Comparison of ENCODE assay signal across 8 cellular contexts in genomic region chr11:76380161-76380976, GRCh38. TPM values are rescaled to one million over a fixed set of nuclear protein-coding genes. Genes with fewer than 3 reads are reported as not detected.
DNase-seq lines count a peak whose midpoint lies in the region; ATAC-seq and TF ChIP-seq lines count a peak whose summit lies in the region.

No MANE protein-coding gene starts in this region.

- H3K4me3 ChIP-seq in SU-DHL-6 (ENCODE audit: insufficient read depth, low read length, poor library complexity, severe bottlenecking) (peak overlapping the region; percentile 99), ascending aorta (peak overlapping the region; percentile 89 to 98), iPS-20b (ENCODE audit: low read length) (peak overlapping the region; percentile 78)

- peak; percentile 1 for ATAC-seq in HG03108 (IDR thresholded peaks at IDR 0.05; ENCODE audit: unreplicated experiment)

- H3K4me2 ChIP-seq in SU-DHL-6 (ENCODE audit: low read depth, low read length, poor library complexity, severe bottlenecking), result peak overlapping the region; percentile 93

- peak; percentile 60 for DNase-seq in NCI-H2227 (lab: John Stamatoyannopoulos, UW; ENCODE audit: unreplicated experiment)
- no peak for DNase-seq in NCI-H2227 treated with DMSO at 0.1 percent for 48 hours (lab: John Stamatoyannopoulos, UW)
- no peak for DNase-seq in ascending aorta (ENCODE audit: low spot score in 2 of 2)
- DNase-seq in stimulated activated CD4-positive, alpha-beta T cell treated with anti-CD3 and anti-CD28 coated beads, Interleukin-12 subunit alpha, Interleukin-12 subunit beta, amount 100 ng/mL, for 24 hours (ENCODE audit: low read depth in 2 of 2), result peak; percentile 35 to 40
- no peak for DNase-seq in mucosa of gallbladder (ENCODE audit: low spot score)

- no peaks in the 10 kb centered on the region for H3K27me3 ChIP-seq in SU-DHL-6 (ENCODE audit: low read length)
- H3K27me3 ChIP-seq in ascending aorta, result no peaks in the 10 kb centered on the region
- H3K27me3 ChIP-seq in iPS-20b (ENCODE audit: insufficient read depth, low read length), result no peaks in the 10 kb centered on the region

- intact Hi-C loops in ascending aorta (cut with DNase I), result loop anchor here (5.0 kb wide), 2 partner anchors 173 to 292 kb away; partner anchors contain the start of genes LRRC32 and WNT11

- peak overlapping the region; percentile 44 for H2AFZ ChIP-seq in SU-DHL-6 (ENCODE audit: low read depth, low read length, severe bottlenecking)

- 0 out of 2 replicates have a peak, but pooled peaks cover 3% of the 10 kb centered on the region for H3F3A ChIP-seq in SU-DHL-6 (ENCODE audit: insufficient read depth)

- H3K9me2 ChIP-seq in SU-DHL-6 (replicated peaks; ENCODE audit: insufficient read depth, low read length), result no peaks in the 10 kb centered on the region

- H3K4me1 ChIP-seq in ascending aorta (peaks cover 0 to 21% of the 10 kb centered on the region in 2 donors), iPS-20b (ENCODE audit: insufficient read depth, low read length) (peaks cover 12% of the 10 kb centered on the region; the same call in 1 of the 2 replicates)

- H3K9ac ChIP-seq in SU-DHL-6 (ENCODE audit: low read length), result peak overlapping the region; percentile 83
- peak overlapping the region; percentile 65; the same call in 1 of the 2 replicates for H3K9ac ChIP-seq in iPS-20b (ENCODE audit: low read depth, low read length)

- H3K9me3 ChIP-seq in SU-DHL-6 (ENCODE audit: insufficient read depth, low read length) (no peaks in the 10 kb centered on the region), ascending aorta (no peaks in the 10 kb centered on the region), iPS-20b (ENCODE audit: insufficient read depth, low read depth, low read length) (no peaks in the 10 kb centered on the region)

- H3K36me3 ChIP-seq in SU-DHL-6 (ENCODE audit: low read length) (no peaks in the 10 kb centered on the region), ascending aorta (peaks cover 0 to 4% of the 10 kb centered on the region in 2 donors), iPS-20b (ENCODE audit: insufficient read depth, low read depth, low read length) (0 out of 2 replicates have a peak, but pooled peaks cover 9% of the 10 kb centered on the region)

- H3K79me2 ChIP-seq in SU-DHL-6 (ENCODE audit: insufficient read depth, low read length), result peaks cover 58% of the 10 kb centered on the region

- peak overlapping the region; percentile 75 for H3K27ac ChIP-seq in SU-DHL-6 (ENCODE audit: low read depth, low read length)
- peak overlapping the region; percentile 73 to 84 for H3K27ac ChIP-seq in ascending aorta
- no peak overlapping the region for H3K27ac ChIP-seq in iPS-20b (ENCODE audit: low read length)

- TF ChIP-seq CTCF in SU-DHL-6 (IDR thresholded peaks at IDR 0.05; ENCODE audit: insufficient read depth, low read length, poor library complexity, severe bottlenecking) (no peak), ascending aorta (IDR thresholded peaks at IDR 0.05) (no peak)

- peaks cover 14% of the 10 kb centered on the region; the same call in 1 of the 2 replicates for H4K20me1 ChIP-seq in SU-DHL-6 (ENCODE audit: low read depth, low read length)

RNA-seq across cellular contexts. Expression of gene THAP12, which starts 0.6 kb away (rescaled TPM):
- total RNA-seq in ascending aorta (12.7 TPM), mucosa of gallbladder (23.1 TPM)

RNA-seq across cellular contexts. Expression of gene GVQW3, which starts 0.8 kb away (rescaled TPM):
- total RNA-seq in ascending aorta, result not detected
- total RNA-seq in mucosa of gallbladder, result 3.0 TPM

Comparison
In these comparisons a context has a peak if more than half of its experiments do, and no peak if none do; other contexts are left out.
1. DNase-seq: peak in NCI-H2227 (single experiment) and stimulated activated CD4-positive, alpha-beta T cell treated with anti-CD3 and anti-CD28 coated beads, Interleukin-12 subunit alpha, Interleukin-12 subunit beta, amount 100 ng/mL, for 24 hours (2 of 2); none in NCI-H2227 treated with DMSO at 0.1 percent for 48 hours (single experiment), ascending aorta (0 of 2) and mucosa of gallbladder (single experiment).
2. Peak in every context shown above with its lines, with median percentiles within 50 percentile points of each other: H3K4me3 ChIP-seq.